ENCODE assay signal across 26 cellular contexts in the genomic region with DNA sequence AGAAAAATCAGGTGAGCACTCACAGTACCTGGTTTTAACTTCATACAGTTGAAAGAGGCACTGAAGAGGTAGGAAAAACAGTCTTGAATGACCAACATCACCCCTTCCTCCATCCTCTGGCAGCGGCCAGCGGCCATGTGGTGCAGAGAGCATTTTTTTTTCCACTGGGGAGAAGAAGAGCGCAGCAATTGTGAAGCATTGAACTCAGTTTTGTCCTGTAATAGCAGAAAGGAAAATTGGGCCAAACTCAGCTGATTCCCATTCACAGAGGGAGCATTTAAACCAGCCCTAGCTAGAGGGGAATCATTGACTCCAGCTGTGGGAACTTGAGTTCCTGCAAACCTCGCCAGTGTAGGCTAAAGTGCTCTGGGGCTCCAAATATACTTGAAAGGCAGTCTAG.
"Had no signal": no experiment of that assay in that cellular context is flagged by ENCODE, and none has a peak within 500 bp of the region (broad histone marks: within the 10 kb centered on the region; RNA-seq: fewer than 3 reads in every experiment).

No MANE protein-coding gene starts in this region.

- H3K4me3 Mint-ChIP-seq: memory B cell; naive thymus-derived CD8-positive, alpha-beta T cell; nephron; stimulated activated naive B cell treated with anti-CD40 and anti-IgM and Interleukin-4, amounts not matched to agents 10 μg/mL and 1 μg/mL and 100 μg/mL, for 72 hours had no signal

- H3K36me3 ChIP-seq: heart right ventricle, left ventricle myocardium inferior, ovary, stomach, thoracic aorta, tibial artery, upper lobe of right lung had no signal

- H3K4me3 ChIP-seq: heart right ventricle, hepatocyte, left ventricle myocardium inferior, lung, ovary, skin epidermis, stomach, thoracic aorta, tibial artery, upper lobe of right lung had no signal

- H3K27me3 ChIP-seq: heart right ventricle, hepatocyte, ovary, stomach, tibial artery, upper lobe of right lung had no signal

- H3K27ac Mint-ChIP-seq: memory B cell; naive thymus-derived CD8-positive, alpha-beta T cell; nephron; stimulated activated naive B cell treated with anti-CD40 and anti-IgM and Interleukin-4, amounts not matched to agents 10 μg/mL and 1 μg/mL and 100 μg/mL, for 72 hours had no signal

- H3K4me1 Mint-ChIP-seq: memory B cell; naive thymus-derived CD8-positive, alpha-beta T cell; nephron; stimulated activated naive B cell treated with anti-CD40 and anti-IgM and Interleukin-4, amounts not matched to agents 10 μg/mL and 1 μg/mL and 100 μg/mL, for 72 hours had no signal

- H3K27me3 Mint-ChIP-seq: memory B cell; naive thymus-derived CD8-positive, alpha-beta T cell; stimulated activated naive B cell treated with anti-CD40 and anti-IgM and Interleukin-4, amounts not matched to agents 10 μg/mL and 1 μg/mL and 100 μg/mL, for 72 hours had no signal

- H3K9me3 ChIP-seq: ovary, thoracic aorta, tibial artery, upper lobe of right lung had no signal

- DNase-seq: glutamatergic neuron; heart right ventricle; islet precursor cell; left ventricle myocardium inferior; naive thymus-derived CD8-positive, alpha-beta T cell; ovary; posterior cingulate gyrus; retina; right cardiac atrium; stimulated activated CD4-positive, alpha-beta T cell treated with anti-CD3 and anti-CD28 coated beads, Interleukin-12 subunit alpha, Interleukin-12 subunit beta, amount 100 ng/mL, for 4 hours; stimulated activated CD4-positive, alpha-beta T cell treated with anti-CD3 and anti-CD28 coated beads, Interleukin-15, amount 100 ng/mL, for 24 hours; stimulated activated CD4-positive, alpha-beta T cell treated with anti-CD3 and anti-CD28 coated beads, Interleukin-2, amount 100 ng/mL, for 24 hours; stimulated activated CD4-positive, alpha-beta T cell treated with anti-CD3 and anti-CD28 coated beads, Interleukin-4, amount 100 ng/mL, for 1 hour; stimulated activated naive B cell treated with anti-CD40 and anti-IgM and Interleukin-4, amounts not matched to agents 10 μg/mL and 1 μg/mL and 100 μg/mL, for 72 hours; stimulated activated naive CD8-positive, alpha-beta T cell treated with anti-CD3 and anti-CD28 coated beads, Interleukin-15, Interleukin-2, amounts not matched to agents 100 U/mL and 50 U/mL, for 24 hours; stomach; tibial artery; trophoblast cell; upper lobe of right lung had no signal

- H3K36me3 Mint-ChIP-seq: memory B cell; naive thymus-derived CD8-positive, alpha-beta T cell; stimulated activated naive B cell treated with anti-CD40 and anti-IgM and Interleukin-4, amounts not matched to agents 10 μg/mL and 1 μg/mL and 100 μg/mL, for 72 hours had no signal

- H3K27ac ChIP-seq: heart right ventricle, hepatocyte, left ventricle myocardium inferior, ovary, skin epidermis, stomach, thoracic aorta, tibial artery, upper lobe of right lung had no signal

- ATAC-seq: heart right ventricle; naive thymus-derived CD8-positive, alpha-beta T cell; right cardiac atrium; sciatic nerve; stimulated activated naive B cell treated with anti-CD40 and anti-IgM and Interleukin-4, amounts not matched to agents 10 μg/mL and 1 μg/mL and 100 μg/mL, for 72 hours; stimulated activated naive CD8-positive, alpha-beta T cell treated with anti-CD3 and anti-CD28 coated beads, Interleukin-15, Interleukin-2, amounts not matched to agents 100 U/mL and 50 U/mL, for 24 hours; upper lobe of right lung had no signal

- H3K4me1 ChIP-seq: heart right ventricle, left ventricle myocardium inferior, stomach, tibial artery, upper lobe of right lung had no signal
